In the genomic region with DNA sequence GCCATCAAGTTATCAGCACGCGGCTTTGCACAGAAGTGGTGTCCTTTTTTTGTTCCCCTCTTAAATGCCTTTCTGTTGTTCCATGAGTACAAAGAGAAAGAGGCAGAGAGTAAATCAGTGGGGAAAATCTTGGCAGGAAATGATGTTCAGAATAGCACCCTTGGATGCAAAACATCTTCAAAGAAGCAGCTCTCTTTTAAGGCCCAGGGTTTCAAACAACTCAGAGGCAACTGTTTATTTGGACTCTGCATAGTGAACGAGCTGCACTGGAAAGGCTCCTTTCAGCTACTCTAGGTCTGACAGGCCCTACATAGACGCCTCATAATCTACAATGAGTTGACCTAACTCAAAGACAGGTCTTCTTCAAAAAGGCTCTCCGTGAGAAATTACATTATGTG, we compare ENCODE assay signal across 1 cellular context.
TF ChIP-seq lines count a peak whose summit lies in the region.

No MANE protein-coding gene starts in this region.

TF ChIP-seq in HepG2, 621 proteins besides CTCF, POLR2A, EP300 and RAD21:
- TF ChIP-seq, protein P1, sequence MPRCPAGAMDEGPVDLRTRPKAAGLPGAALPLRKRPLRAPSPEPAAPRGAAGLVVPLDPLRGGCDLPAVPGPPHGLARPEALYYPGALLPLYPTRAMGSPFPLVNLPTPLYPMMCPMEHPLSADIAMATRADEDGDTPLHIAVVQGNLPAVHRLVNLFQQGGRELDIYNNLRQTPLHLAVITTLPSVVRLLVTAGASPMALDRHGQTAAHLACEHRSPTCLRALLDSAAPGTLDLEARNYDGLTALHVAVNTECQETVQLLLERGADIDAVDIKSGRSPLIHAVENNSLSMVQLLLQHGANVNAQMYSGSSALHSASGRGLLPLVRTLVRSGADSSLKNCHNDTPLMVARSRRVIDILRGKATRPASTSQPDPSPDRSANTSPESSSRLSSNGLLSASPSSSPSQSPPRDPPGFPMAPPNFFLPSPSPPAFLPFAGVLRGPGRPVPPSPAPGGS (CRISPR knock-in tag; IDR thresholded peaks at IDR 0.05), result peak; percentile 12; the same call in 1 of the 2 replicates
- no peak for TF ChIP-seq HNF1B (CRISPR knock-in tag; IDR thresholded peaks at IDR 0.05)
- no peak for TF ChIP-seq ZNF224 (CRISPR knock-in tag; IDR thresholded peaks at IDR 0.05)
- TF ChIP-seq PHF8 (CRISPR knock-in tag; IDR thresholded peaks at IDR 0.05), result 0 out of 2 replicates have a peak, but pooled peaks have one; percentile 11
- TF ChIP-seq POLR2G (IDR thresholded peaks at IDR 0.05; ENCODE audit: low read depth, low read length), result peak; percentile 39; the same call in 1 of the 2 replicates
- TF ChIP-seq PITX1 (CRISPR knock-in tag; IDR thresholded peaks at IDR 0.05), result no peak
- TF ChIP-seq SUZ12 (IDR thresholded peaks at IDR 0.05; ENCODE audit: low read depth, low read length), result no peak
- TF ChIP-seq ZSCAN9 (CRISPR knock-in tag; IDR thresholded peaks at IDR 0.05; ENCODE audit: borderline replicate concordance), result peak; percentile 16
- TF ChIP-seq TCF7 (IDR thresholded peaks at IDR 0.05; ENCODE audit: low read depth), result peak; percentile 60
- TF ChIP-seq ZNF337 (CRISPR knock-in tag; IDR thresholded peaks at IDR 0.05; ENCODE audit: borderline replicate concordance, low read depth), result 0 out of 2 replicates have a peak, but pooled peaks have one; percentile 4
- TF ChIP-seq, protein P2, sequence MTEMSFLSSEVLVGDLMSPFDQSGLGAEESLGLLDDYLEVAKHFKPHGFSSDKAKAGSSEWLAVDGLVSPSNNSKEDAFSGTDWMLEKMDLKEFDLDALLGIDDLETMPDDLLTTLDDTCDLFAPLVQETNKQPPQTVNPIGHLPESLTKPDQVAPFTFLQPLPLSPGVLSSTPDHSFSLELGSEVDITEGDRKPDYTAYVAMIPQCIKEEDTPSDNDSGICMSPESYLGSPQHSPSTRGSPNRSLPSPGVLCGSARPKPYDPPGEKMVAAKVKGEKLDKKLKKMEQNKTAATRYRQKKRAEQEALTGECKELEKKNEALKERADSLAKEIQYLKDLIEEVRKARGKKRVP (CRISPR knock-in tag; IDR thresholded peaks at IDR 0.05), result no peak
- peak; percentile 48; the same call in 1 of the 2 replicates for TF ChIP-seq YEATS2 (CRISPR knock-in tag; IDR thresholded peaks at IDR 0.05; ENCODE audit: borderline replicate concordance)
- no peak for TF ChIP-seq ZNF276 (CRISPR knock-in tag; IDR thresholded peaks at IDR 0.05; ENCODE audit: low read depth)
- TF ChIP-seq TCF12 (IDR thresholded peaks at IDR 0.05), result no peak
- TF ChIP-seq TCF12 (CRISPR knock-in tag; IDR thresholded peaks at IDR 0.05), result 0 out of 2 replicates have a peak, but pooled peaks have one; percentile 9
- TF ChIP-seq KMT2A (CRISPR knock-in tag; IDR thresholded peaks at IDR 0.05), result 0 out of 2 replicates have a peak, but pooled peaks have one; percentile 27
- peak; percentile 87 for TF ChIP-seq ASH2L (IDR thresholded peaks at IDR 0.05; ENCODE audit: insufficient read length, low read depth, low read length)
